11 cellular contexts compared by ENCODE assay signal in the genomic region with DNA sequence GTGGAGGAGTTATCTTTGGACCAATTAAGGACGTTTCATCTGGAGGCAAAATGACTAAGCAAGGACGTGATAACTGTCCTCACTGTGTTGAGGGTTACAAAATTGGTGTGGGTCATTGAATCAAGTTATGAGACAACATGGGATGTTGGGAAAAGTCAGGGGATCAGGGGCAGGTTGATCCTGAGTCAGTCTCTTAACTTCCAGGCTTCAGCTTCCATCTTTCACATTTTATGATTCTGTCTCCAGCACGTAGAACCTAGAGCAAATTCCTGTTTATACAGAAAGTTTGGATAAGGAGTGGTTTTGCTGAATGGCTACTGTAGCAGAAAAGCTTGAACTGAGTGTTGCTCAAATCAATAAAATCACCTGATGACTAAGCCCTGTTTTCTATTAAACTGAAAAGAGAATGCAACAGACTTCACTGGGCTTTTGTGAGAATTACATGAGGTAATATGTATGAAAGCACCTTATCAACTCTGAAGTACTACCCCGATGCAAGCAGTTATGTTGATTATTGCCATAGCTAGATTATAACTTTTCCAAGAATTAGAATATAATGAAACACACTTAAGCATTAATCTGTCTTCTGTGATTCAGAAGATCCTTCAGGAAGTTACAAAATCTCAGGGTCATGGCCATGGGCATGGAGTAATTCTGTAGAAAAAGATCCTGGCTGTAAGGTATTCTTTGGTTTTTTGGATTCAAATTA.
DNase-seq lines count a peak whose midpoint lies in the region; ATAC-seq and TF ChIP-seq lines count a peak whose summit lies in the region.
"Had no signal": no experiment of that assay in that cellular context is flagged by ENCODE, and none has a peak within 500 bp of the region (broad histone marks: within the 10 kb centered on the region; RNA-seq: fewer than 3 reads in every experiment).

No MANE protein-coding gene starts in this region.

- H3K4me3 Mint-ChIP-seq in activated T-cell treated with anti-CD3 and anti-CD28 coated beads, Interleukin-2, amount 50 U/mL, for 24 hours = no peak overlapping the region
- peak overlapping the region; percentile 18 for H3K4me3 Mint-ChIP-seq in stimulated activated effector memory CD8-positive, alpha-beta T cell treated with anti-CD3 and anti-CD28 coated beads, Interleukin-12 subunit alpha, Interleukin-12 subunit beta, amount 100 ng/mL, for 72 hours
- H3K4me3 Mint-ChIP-seq: stimulated activated memory B cell treated with anti-CD40 and anti-IgM and Interleukin-4, amounts not matched to agents 10 μg/mL and 1 μg/mL and 100 μg/mL, for 72 hours had no signal

- WGBS in esophagus squamous epithelium, 2 donors = 28 to 41% methylated on average over 4 of the region's 4 CpGs

- H3K4me3 ChIP-seq in esophagus squamous epithelium = no peak overlapping the region
- H3K4me3 ChIP-seq: right atrium auricular region had no signal

- H3K9me3 ChIP-seq in esophagus squamous epithelium = no peaks in the 10 kb centered on the region
- H3K9me3 ChIP-seq: right atrium auricular region had no signal

- no peak for TF ChIP-seq CTCF in esophagus squamous epithelium (IDR thresholded peaks at IDR 0.05)

- no peaks in the 10 kb centered on the region for H3K27me3 ChIP-seq in esophagus squamous epithelium
- H3K27me3 ChIP-seq: right atrium auricular region had no signal

- H3K36me3 Mint-ChIP-seq in activated T-cell treated with anti-CD3 and anti-CD28 coated beads, Interleukin-2, amount 50 U/mL, for 24 hours (ENCODE audit: low read depth) = peaks cover 56% of the 10 kb centered on the region
- H3K36me3 Mint-ChIP-seq in stimulated activated effector memory CD8-positive, alpha-beta T cell treated with anti-CD3 and anti-CD28 coated beads, Interleukin-12 subunit alpha, Interleukin-12 subunit beta, amount 100 ng/mL, for 72 hours = peaks cover 41% of the 10 kb centered on the region

- ATAC-seq in stimulated activated effector memory CD8-positive, alpha-beta T cell treated with anti-CD3 and anti-CD28 coated beads, Interleukin-12 subunit alpha, Interleukin-12 subunit beta, amount 100 ng/mL, for 72 hours = peak; percentile 74
- no peak for ATAC-seq in GM18867 (IDR thresholded peaks at IDR 0.05; ENCODE audit: unreplicated experiment)
- ATAC-seq: stimulated activated memory B cell treated with anti-CD40 and anti-IgM and Interleukin-4, amounts not matched to agents 10 μg/mL and 1 μg/mL and 100 μg/mL, for 72 hours had no signal

- no peak for TF ChIP-seq POLR2A in esophagus squamous epithelium (IDR thresholded peaks at IDR 0.05)

- peak overlapping the region in 3 of 4 donors; percentile 22 to 42 (median 23) for H3K27ac ChIP-seq in esophagus squamous epithelium

- H3K27me3 Mint-ChIP-seq in activated T-cell treated with anti-CD3 and anti-CD28 coated beads, Interleukin-2, amount 50 U/mL, for 24 hours = no peaks in the 10 kb centered on the region
- H3K27me3 Mint-ChIP-seq: stimulated activated memory B cell treated with anti-CD40 and anti-IgM and Interleukin-4, amounts not matched to agents 10 μg/mL and 1 μg/mL and 100 μg/mL, for 72 hours had no signal

- peaks cover 39 to 92% (median 67%) of the 10 kb centered on the region in 3 donors for H3K4me1 ChIP-seq in esophagus squamous epithelium

- peaks cover 0 to 8% (median 0%) of the 10 kb centered on the region in 3 donors for H3K36me3 ChIP-seq in esophagus squamous epithelium
- H3K36me3 ChIP-seq: right atrium auricular region had no signal

- intact Hi-C loops in esophagus squamous epithelium (cut with DNase I) = no loop called here

- peaks cover 69% of the 10 kb centered on the region for H3K4me1 Mint-ChIP-seq in activated T-cell treated with anti-CD3 and anti-CD28 coated beads, Interleukin-2, amount 50 U/mL, for 24 hours (ENCODE audit: low read depth)
- H3K4me1 Mint-ChIP-seq in stimulated activated effector memory CD8-positive, alpha-beta T cell treated with anti-CD3 and anti-CD28 coated beads, Interleukin-12 subunit alpha, Interleukin-12 subunit beta, amount 100 ng/mL, for 72 hours = peaks cover 57% of the 10 kb centered on the region

- no peaks in the 10 kb centered on the region for H3K9me3 Mint-ChIP-seq in activated T-cell treated with anti-CD3 and anti-CD28 coated beads, Interleukin-2, amount 50 U/mL, for 24 hours
- no peaks in the 10 kb centered on the region for H3K9me3 Mint-ChIP-seq in stimulated activated effector memory CD8-positive, alpha-beta T cell treated with anti-CD3 and anti-CD28 coated beads, Interleukin-12 subunit alpha, Interleukin-12 subunit beta, amount 100 ng/mL, for 72 hours
- H3K9me3 Mint-ChIP-seq: stimulated activated memory B cell treated with anti-CD40 and anti-IgM and Interleukin-4, amounts not matched to agents 10 μg/mL and 1 μg/mL and 100 μg/mL, for 72 hours had no signal

- peak overlapping the region; percentile 76 for H3K27ac Mint-ChIP-seq in activated T-cell treated with anti-CD3 and anti-CD28 coated beads, Interleukin-2, amount 50 U/mL, for 24 hours
- peak overlapping the region; percentile 87 for H3K27ac Mint-ChIP-seq in stimulated activated effector memory CD8-positive, alpha-beta T cell treated with anti-CD3 and anti-CD28 coated beads, Interleukin-12 subunit alpha, Interleukin-12 subunit beta, amount 100 ng/mL, for 72 hours
- H3K27ac Mint-ChIP-seq: stimulated activated memory B cell treated with anti-CD40 and anti-IgM and Interleukin-4, amounts not matched to agents 10 μg/mL and 1 μg/mL and 100 μg/mL, for 72 hours had no signal

- DNase-seq in activated T-cell treated with anti-CD3 and anti-CD28 coated beads, Interleukin-2, amount 50 U/mL, for 24 hours = no peak
- no peak for DNase-seq in activated T-cell treated with anti-CD3 and anti-CD28 coated beads, Interleukin-2, amount 50 U/mL, for 1 hour
- DNase-seq in RPMI7951 (ENCODE audit: low read depth) (peak; percentile 33), esophagus squamous epithelium (lab: John Stamatoyannopoulos, UW) (no peak), mucosa of gallbladder (ENCODE audit: low spot score) (no peak), anterior cingulate cortex (lab: John Stamatoyannopoulos, UW) (no peak)
- DNase-seq in stimulated activated effector memory CD8-positive, alpha-beta T cell treated with anti-CD3 and anti-CD28 coated beads, Interleukin-12 subunit alpha, Interleukin-12 subunit beta, amount 100 ng/mL, for 72 hours (ENCODE audit: low spot score in 2 of 2) = no peak
- DNase-seq: activated CD4-positive, alpha-beta T cell treated with anti-CD3 and anti-CD28 coated beads for 1 hour had no signal
